ENCODE assay signal across 11 cellular contexts in genomic region chr9:35798658-35799366, GRCh38. TPM values are rescaled to one million over a fixed set of nuclear protein-coding genes. Genes with fewer than 3 reads are reported as not detected.
DNase-seq lines count a peak whose midpoint lies in the region; ATAC-seq, FAIRE-seq and TF ChIP-seq lines count a peak whose summit lies in the region.
"Had no signal": no experiment of that assay in that cellular context is flagged by ENCODE, and none has a peak within 500 bp of the region (broad histone marks: within the 10 kb centered on the region; RNA-seq: fewer than 3 reads in every experiment).

No MANE protein-coding gene starts in this region.

- H3K27me3 ChIP-seq in osteoblast (ENCODE audit: insufficient read depth, low read length), result no peaks in the 10 kb centered on the region

- intact Hi-C loops in OCI-LY7 (cut with micrococcal nuclease; ENCODE audit: unreplicated experiment), result loop anchor here (10.0 kb wide), 1 partner anchor 226 kb away; no protein-coding TSS in a partner anchor

- H3K4me3 ChIP-seq in osteoblast (ENCODE audit: insufficient read depth, low read length), result no peak overlapping the region
- no peak overlapping the region for H3K4me3 ChIP-seq in OCI-LY7 (ENCODE audit: low read depth, low read length, poor library complexity, severe bottlenecking)

- CTCF ChIA-PET in OCI-LY7 (lab: Charles Lee; ENCODE audit: unreplicated experiment), result no interaction called here

- H3K9me3 ChIP-seq in osteoblast (ENCODE audit: low read depth, low read length) (no peaks in the 10 kb centered on the region), OCI-LY7 (ENCODE audit: low read length) (no peaks in the 10 kb centered on the region)

- BruUV-seq in OCI-LY7 (replicated peaks; lab: Mats Ljungman, UMichigan), result no TSS peak

- H2AFZ ChIP-seq in osteoblast (ENCODE audit: low read length), result no peak overlapping the region
- no peak overlapping the region for H2AFZ ChIP-seq in OCI-LY7 (ENCODE audit: low read length)

- H4K20me1 ChIP-seq in osteoblast (ENCODE audit: insufficient read depth, low read length) (no peaks in the 10 kb centered on the region), OCI-LY7 (ENCODE audit: insufficient read depth, low read length) (no peaks in the 10 kb centered on the region)

- peaks cover 36% of the 10 kb centered on the region for H3K79me2 ChIP-seq in osteoblast (ENCODE audit: insufficient read depth, low read length)
- no peaks in the 10 kb centered on the region for H3K79me2 ChIP-seq in OCI-LY7 (ENCODE audit: insufficient read depth, low read depth, low read length)

- H3K36me3 ChIP-seq in osteoblast (ENCODE audit: insufficient read depth, low read length) (peaks cover 36% of the 10 kb centered on the region), OCI-LY7 (ENCODE audit: insufficient read depth, low read length) (no peaks in the 10 kb centered on the region)

- H3K4me2 ChIP-seq in osteoblast (ENCODE audit: insufficient read depth, low read length) (no peak overlapping the region), OCI-LY7 (ENCODE audit: low read length) (no peak overlapping the region)
- H3K4me2 ChIP-seq: KMS-11 had no signal

- DNase-seq in Daoy (ENCODE audit: low read depth), result peak; percentile 92
- peak; percentile 13 for DNase-seq in amniotic stem cell (lab: John Stamatoyannopoulos, UW)
- peak; percentile 53 for DNase-seq in osteoblast (ENCODE audit: insufficient read length, low spot score, missing footprints)
- no peak for DNase-seq in OCI-LY7 (ENCODE audit: low spot score)
- no peak for DNase-seq in GM10266 (ENCODE audit: extremely low spot score)
- no peak for DNase-seq in KG1 (lab: John Stamatoyannopoulos, UW)
- no peak for DNase-seq in D721Med (ENCODE audit: insufficient read length, low spot score)
- DNase-seq: T1000 had no signal

- TF ChIP-seq CTCF in osteoblast (IDR thresholded peaks at IDR 0.05; ENCODE audit: extremely low read depth, low read depth, low read length), result no peak
- no peak for TF ChIP-seq CTCF in OCI-LY7 (conservative IDR thresholded peaks at IDR 0.05; ENCODE audit: low read length)
- TF ChIP-seq CTCF in GM10266 (IDR thresholded peaks at IDR 0.05; ENCODE audit: control insufficient read depth, insufficient read depth, low read depth, missing control alignments), result no peak
- TF ChIP-seq CTCF in D721Med (IDR thresholded peaks at IDR 0.05; ENCODE audit: insufficient read depth, missing control alignments), result no peak

- ATAC-seq in HG03565 (IDR thresholded peaks at IDR 0.05; ENCODE audit: unreplicated experiment), result peak; percentile 67

- no peaks in the 10 kb centered on the region for H3K9me2 ChIP-seq in OCI-LY7 (ENCODE audit: insufficient read depth, low read length)

- H3K4me1 ChIP-seq in osteoblast (ENCODE audit: insufficient read depth, low read length) (peaks cover 23% of the 10 kb centered on the region), OCI-LY7 (ENCODE audit: insufficient read depth, low read length, poor library complexity, severe bottlenecking) (peaks cover 9% of the 10 kb centered on the region)

- H3K27ac ChIP-seq in osteoblast (ENCODE audit: low read depth, low read length), result no peak overlapping the region
- no peak overlapping the region for H3K27ac ChIP-seq in OCI-LY7 (ENCODE audit: low read depth, low read length, poor library complexity, severe bottlenecking)
- H3K27ac ChIP-seq: KMS-11 had no signal

- no peak for FAIRE-seq in D721Med (lab: Jason Lieb, UNC)

- POLR2A ChIA-PET in OCI-LY7 (lab: Charles Lee), result interaction anchor here (0.7 kb wide), 1 partner anchor 10 kb away, joined by 3 read pairs; no protein-coding TSS in a partner anchor

RNA-seq across cellular contexts. Expression of gene NPR2, which starts 7.4 kb away (rescaled TPM):
- total RNA-seq in Daoy (2014; rRNA removed; shearing (Covaris generic)), result 2.1 and 3.4 TPM in 2 replicates
- total RNA-seq in osteoblast (16.6 and 20.3 TPM in 2 replicates), OCI-LY7 (2022) (3.5 and 4.7 TPM in 2 replicates)
- total RNA-seq in OCI-LY7 (2014; rRNA removed; shearing (Covaris generic)), result 3.0 and 9.8 TPM in 2 replicates

RNA-seq across cellular contexts. Expression of gene SPAG8, which starts 13.2 kb away (rescaled TPM):
- 0.57 and 0.65 TPM in 2 replicates for total RNA-seq in Daoy (2014; rRNA removed; shearing (Covaris generic))
- total RNA-seq in osteoblast (0.88 and 2.2 TPM in 2 replicates), OCI-LY7 (2022) (3.6 and 5.1 TPM in 2 replicates)
- total RNA-seq in OCI-LY7 (2014; rRNA removed; shearing (Covaris generic)), result 1.1 and 3.9 TPM in 2 replicates

RNA-seq across cellular contexts. Expression of gene HINT2, which starts 16.0 kb away (rescaled TPM):
- 72.7 and 94.8 TPM in 2 replicates for total RNA-seq in Daoy (2014; rRNA removed; shearing (Covaris generic))
- total RNA-seq in osteoblast, result 17.0 and 17.4 TPM in 2 replicates
- total RNA-seq in OCI-LY7 (2014; rRNA removed; shearing (Covaris generic)), result 74.3 and 82.5 TPM in 2 replicates
- total RNA-seq in OCI-LY7 (2022), result 83.1 and 84.5 TPM in 2 replicates

RNA-seq across cellular contexts. Expression of gene FAM221B, which starts 29.7 kb away (rescaled TPM):
- not detected in 2 replicates for total RNA-seq in Daoy (2014; rRNA removed; shearing (Covaris generic))
- total RNA-seq in osteoblast (not detected in 2 replicates), OCI-LY7 (2022) (not detected in 2 replicates)
- not detected in 2 replicates for total RNA-seq in OCI-LY7 (2014; rRNA removed; shearing (Covaris generic))
- total RNA-seq: fibroblast of lung had no signal

RNA-seq across cellular contexts. Expression of gene TMEM8B, which starts 30.2 kb away (rescaled TPM):
- 1.1 and 2.0 TPM in 2 replicates for total RNA-seq in Daoy (2014; rRNA removed; shearing (Covaris generic))
- total RNA-seq in osteoblast, result 2.1 and 2.5 TPM in 2 replicates
- 3.1 and 3.2 TPM in 2 replicates for total RNA-seq in OCI-LY7 (2014; rRNA removed; shearing (Covaris generic))
- 15.7 and 19.1 TPM in 2 replicates for total RNA-seq in OCI-LY7 (2022)

Comparison
In these comparisons a context has a peak if more than half of its experiments do, and no peak if none do; other contexts are left out.
1. DNase-seq: peak in Daoy (single experiment), amniotic stem cell (single experiment) and osteoblast (single experiment); none in OCI-LY7 (single experiment), GM10266 (single experiment), KG1 (single experiment) and D721Med (single experiment).